In genomic region chrX:25034889-25035288, GRCh38 we compare ENCODE assay signal across 15 cellular contexts. TPM values are rescaled to one million over a fixed set of nuclear protein-coding genes. Genes with fewer than 3 reads are reported as not detected.
DNase-seq lines count a peak whose midpoint lies in the region; ATAC-seq and TF ChIP-seq lines count a peak whose summit lies in the region.
"Had no signal": no experiment of that assay in that cellular context is flagged by ENCODE, and none has a peak within 500 bp of the region (broad histone marks: within the 10 kb centered on the region; RNA-seq: fewer than 3 reads in every experiment).

No MANE protein-coding gene starts in this region.

- H3K4me2 ChIP-seq in neural progenitor cell = no peak overlapping the region

- 73% methylated on average over 3 of the region's 3 CpGs; no CpG with 5 or more reads in 1 of the 2 donors for WGBS in gastroesophageal sphincter (ENCODE audit: low coverage in 1 of 2), 2 donors

- peaks cover 8% of the 10 kb centered on the region for H3K27me3 Mint-ChIP-seq in neural progenitor cell (ENCODE audit: insufficient read depth, low read depth)
- peaks cover 41% of the 10 kb centered on the region for H3K27me3 Mint-ChIP-seq in mesothelial cell of epicardium (ENCODE audit: low read depth)
- H3K27me3 Mint-ChIP-seq: activated CD4-positive, alpha-beta memory T cell treated with anti-CD3 and anti-CD28 coated beads for 36 hours; CD4-positive, alpha-beta memory T cell had no signal

- TF ChIP-seq EP300 in gastroesophageal sphincter (IDR thresholded peaks at IDR 0.05) = no peak

- H3K27ac Mint-ChIP-seq in neural progenitor cell = no peak overlapping the region
- H3K27ac Mint-ChIP-seq in mesothelial cell of epicardium = no peak overlapping the region
- H3K27ac Mint-ChIP-seq: activated CD4-positive, alpha-beta memory T cell treated with anti-CD3 and anti-CD28 coated beads for 36 hours; CD4-positive, alpha-beta memory T cell had no signal

- H3K27ac ChIP-seq in neural progenitor cell = no peak overlapping the region
- H3K27ac ChIP-seq in gastroesophageal sphincter = no peak overlapping the region
- H3K27ac ChIP-seq: esophagus muscularis mucosa, sigmoid colon had no signal

- no peaks in the 10 kb centered on the region for H3K27me3 ChIP-seq in neural progenitor cell
- no peaks in the 10 kb centered on the region for H3K27me3 ChIP-seq in gastroesophageal sphincter
- H3K27me3 ChIP-seq: esophagus muscularis mucosa had no signal

- TF ChIP-seq CTCF in neural progenitor cell (IDR thresholded peaks at IDR 0.05) (peak; percentile 68), mesothelial cell of epicardium (IDR thresholded peaks at IDR 0.05; ENCODE audit: unreplicated experiment) (no peak), gastroesophageal sphincter (IDR thresholded peaks at IDR 0.05) (no peak)

- H3K4me1 Mint-ChIP-seq in neural progenitor cell = no peaks in the 10 kb centered on the region
- H3K4me1 Mint-ChIP-seq in mesothelial cell of epicardium = no peaks in the 10 kb centered on the region
- H3K4me1 Mint-ChIP-seq: CD4-positive, alpha-beta memory T cell had no signal

- no peak overlapping the region for H3K9ac ChIP-seq in neural progenitor cell

- H3K36me3 ChIP-seq in neural progenitor cell = no peaks in the 10 kb centered on the region
- no peaks in the 10 kb centered on the region for H3K36me3 ChIP-seq in gastroesophageal sphincter
- H3K36me3 ChIP-seq: esophagus muscularis mucosa, sigmoid colon had no signal

- ATAC-seq in gastroesophageal sphincter = no peak

- no peaks in the 10 kb centered on the region for H3F3A ChIP-seq in neural progenitor cell (ENCODE audit: low read depth)

- H3K9me3 Mint-ChIP-seq in neural progenitor cell (peaks cover 3% of the 10 kb centered on the region), mesothelial cell of epicardium (no peaks in the 10 kb centered on the region)
- H3K9me3 Mint-ChIP-seq: activated CD4-positive, alpha-beta memory T cell treated with anti-CD3 and anti-CD28 coated beads for 36 hours; CD4-positive, alpha-beta memory T cell had no signal

- H4K20me1 ChIP-seq in neural progenitor cell (ENCODE audit: low read depth) = no peaks in the 10 kb centered on the region

- H3K36me3 Mint-ChIP-seq in neural progenitor cell (no peaks in the 10 kb centered on the region), mesothelial cell of epicardium (no peaks in the 10 kb centered on the region)
- H3K36me3 Mint-ChIP-seq: activated CD4-positive, alpha-beta memory T cell treated with anti-CD3 and anti-CD28 coated beads for 36 hours; CD4-positive, alpha-beta memory T cell had no signal

- H3K4me3 Mint-ChIP-seq in neural progenitor cell (no peak overlapping the region), mesothelial cell of epicardium (no peak overlapping the region)
- H3K4me3 Mint-ChIP-seq: activated CD4-positive, alpha-beta memory T cell treated with anti-CD3 and anti-CD28 coated beads for 36 hours; CD4-positive, alpha-beta memory T cell had no signal

- no peak overlapping the region for H2AFZ ChIP-seq in neural progenitor cell (replicated peaks)

- no peaks in the 10 kb centered on the region for H3K79me2 ChIP-seq in neural progenitor cell (ENCODE audit: low read depth)

- TF ChIP-seq POLR2A in erythroblast (IDR thresholded peaks at IDR 0.05; ENCODE audit: low read length) (no peak), gastroesophageal sphincter (IDR thresholded peaks at IDR 0.05) (no peak)

- H3K4me1 ChIP-seq in neural progenitor cell (no peaks in the 10 kb centered on the region), gastroesophageal sphincter (no peaks in the 10 kb centered on the region)
- H3K4me1 ChIP-seq: esophagus muscularis mucosa, sigmoid colon had no signal

- H3K9me3 ChIP-seq in neural progenitor cell (ENCODE audit: low read depth) (no peaks in the 10 kb centered on the region), gastroesophageal sphincter (no peaks in the 10 kb centered on the region)
- H3K9me3 ChIP-seq: esophagus muscularis mucosa, sigmoid colon had no signal

- H3K4me3 ChIP-seq in neural progenitor cell = no peak overlapping the region
- no peak overlapping the region for H3K4me3 ChIP-seq in gastroesophageal sphincter
- H3K4me3 ChIP-seq: esophagus muscularis mucosa, sigmoid colon had no signal

- peak; percentile 20 for DNase-seq in H4 (ENCODE audit: low spot score)
- DNase-seq in OCI-M1 (lab: John Stamatoyannopoulos, UW) = peak; percentile 58
- DNase-seq in erythroblast (lab: John Stamatoyannopoulos, UW) = peak; percentile 2
- DNase-seq in neural progenitor cell (ENCODE audit: low spot score) = peak; percentile 60
- DNase-seq in mesothelial cell of epicardium (ENCODE audit: low spot score in 2 of 2, unreplicated experiment in 2 of 2) = no peak
- DNase-seq in SKM-1 treated with dmso at 0.1 percent for 144 hours (lab: John Stamatoyannopoulos, UW; ENCODE audit: unreplicated experiment) = no peak
- DNase-seq: activated CD4-positive, alpha-beta memory T cell treated with anti-CD3 and anti-CD28 coated beads for 36 hours; activated naive CD4-positive, alpha-beta T cell treated with Interleukin-2 at 50 U/mL for 16 hours; CD4-positive, alpha-beta memory T cell; RPMI8226; sigmoid colon; substantia nigra had no signal

RNA-seq across cellular contexts. Expression of gene ARX, which starts 19.1 kb away (rescaled TPM):
- not detected in 2 replicates for total RNA-seq in H4 (2014; rRNA removed; shearing (Covaris generic))
- total RNA-seq in neural progenitor cell (ENCODE audit: low replicate concordance) (5.3 and 9.0 TPM in 2 replicates), mesothelial cell of epicardium (not detected in 3 replicates), gastroesophageal sphincter (not detected)
- total RNA-seq: activated CD4-positive, alpha-beta memory T cell treated with anti-CD3 and anti-CD28 coated beads for 36 hours; CD4-positive, alpha-beta memory T cell; cerebellum; esophagus muscularis mucosa; sigmoid colon had no signal

Comparison
In these comparisons a context has a peak if more than half of its experiments do, and no peak if none do; other contexts are left out.
1. DNase-seq: peak in H4 (single experiment), OCI-M1 (single experiment), erythroblast (2 of 2) and neural progenitor cell (single experiment); none in mesothelial cell of epicardium (0 of 2) and SKM-1 treated with dmso at 0.1 percent for 144 hours (single experiment).